In genomic region chr6:121334299-121335104, GRCh38 we compare ENCODE assay signal across 1 cellular context.
TF ChIP-seq lines count a peak whose summit lies in the region.

Gene TBC1D32 (minus strand): TSS chr6:121334480. CDS start chr6:121334430, 50 bp downstream.

TF ChIP-seq in K562, 482 proteins besides CTCF, POLR2A, EP300 and RAD21 (continued from another document and continues in another):
- 0 out of 2 replicates have a peak, but pooled peaks have one; percentile 38 for TF ChIP-seq ZNF740 (CRISPR knock-in tag; IDR thresholded peaks at IDR 0.05)
- peak in 1 of 2 experiments; percentile 84; a peak in 2 of 4 replicates for TF ChIP-seq ZNF740 (tag; IDR thresholded peaks at IDR 0.05)
- TF ChIP-seq MECOM (CRISPR knock-in tag; IDR thresholded peaks at IDR 0.05) = 0 out of 2 replicates have a peak, but pooled peaks have one; percentile 44
- TF ChIP-seq ZNF197 (CRISPR knock-in tag; IDR thresholded peaks at IDR 0.05; ENCODE audit: low read depth) = no peak
- peak; percentile 74 for TF ChIP-seq TFAP4 (CRISPR knock-in tag; IDR thresholded peaks at IDR 0.05; ENCODE audit: borderline replicate concordance)
- no peak for TF ChIP-seq ZNF280A (IDR thresholded peaks at IDR 0.05; ENCODE audit: low read depth, partially characterized antibody)
- no peak for TF ChIP-seq NR2F6 (CRISPR knock-in tag; IDR thresholded peaks at IDR 0.05)
- TF ChIP-seq ZNF280B (CRISPR knock-in tag; IDR thresholded peaks at IDR 0.05) = no peak
- TF ChIP-seq HOXB6 (CRISPR knock-in tag; IDR thresholded peaks at IDR 0.05; ENCODE audit: borderline replicate concordance) = no peak
- no peak for TF ChIP-seq ZBTB7A (IDR thresholded peaks at IDR 0.05; ENCODE audit: borderline replicate concordance, control insufficient read depth, low read depth, low read length)
- TF ChIP-seq NFRKB (IDR thresholded peaks at IDR 0.05; ENCODE audit: low read depth) = 0 out of 2 replicates have a peak, but pooled peaks have one; percentile 28
- TF ChIP-seq TBP (optimal IDR thresholded peaks at IDR 0.05; ENCODE audit: low read depth, low read length) = peak; percentile 59
- no peak for TF ChIP-seq ZNF224 (CRISPR knock-in tag; IDR thresholded peaks at IDR 0.05)
- TF ChIP-seq ZNF133 (CRISPR knock-in tag; IDR thresholded peaks at IDR 0.05) = no peak
- no peak for TF ChIP-seq SIN3B (IDR thresholded peaks at IDR 0.05; ENCODE audit: low read depth)
- TF ChIP-seq ZBTB1 (CRISPR knock-in tag; IDR thresholded peaks at IDR 0.05; ENCODE audit: borderline replicate concordance, low read depth) = no peak
- TF ChIP-seq HDAC2 (IDR thresholded peaks at IDR 0.05) = no peak; the same call in 1 of the 2 replicates
- TF ChIP-seq ZBTB49 (CRISPR knock-in tag; IDR thresholded peaks at IDR 0.05; ENCODE audit: borderline replicate concordance) = no peak
- TF ChIP-seq ZNF639 (CRISPR knock-in tag; conservative IDR thresholded peaks at IDR 0.05 in 1 of 2, IDR thresholded peaks at IDR 0.05 in 1 of 2) = no peak; a peak in 1 of 4 replicates
- no peak for TF ChIP-seq ZNF511 (CRISPR knock-in tag; IDR thresholded peaks at IDR 0.05)
- no peak for TF ChIP-seq ESRRA (IDR thresholded peaks at IDR 0.05; ENCODE audit: borderline replicate concordance, low read depth)
- TF ChIP-seq SETDB1 (IDR thresholded peaks at IDR 0.05; ENCODE audit: low read length) = no peak
- TF ChIP-seq MCM7 (IDR thresholded peaks at IDR 0.05) = no peak
- no peak for TF ChIP-seq U2AF2 (optimal IDR thresholded peaks at IDR 0.05; ENCODE audit: low read depth, low read length)
- peak in 1 of 2 experiments; percentile 15 for TF ChIP-seq AFF1 (IDR thresholded peaks at IDR 0.05; ENCODE audit: low read depth in 1 of 2, partially characterized antibody in 2 of 2)
- TF ChIP-seq LCOR (CRISPR knock-in tag; IDR thresholded peaks at IDR 0.05) = no peak
- TF ChIP-seq NR4A1 (CRISPR knock-in tag; IDR thresholded peaks at IDR 0.05) = no peak
- TF ChIP-seq NR4A1 (tag; IDR thresholded peaks at IDR 0.05) = no peak
- TF ChIP-seq JUND (IDR thresholded peaks at IDR 0.05; ENCODE audit: borderline replicate concordance, low read depth, low read length) = peak; percentile 69
- TF ChIP-seq JUND (tag; IDR thresholded peaks at IDR 0.05; ENCODE audit: borderline replicate concordance, low read depth, low read length) = peak; percentile 74; the same call in 2 of the 3 replicates
- no peak for TF ChIP-seq BRF1 (IDR thresholded peaks at IDR 0.05; ENCODE audit: borderline replicate concordance, extremely low read depth, insufficient read length)
- no peak for TF ChIP-seq SIRT6 (IDR thresholded peaks at IDR 0.05; ENCODE audit: low read depth, low read length)
- no peak for TF ChIP-seq ZFP1 (CRISPR knock-in tag; IDR thresholded peaks at IDR 0.05)
- no peak for TF ChIP-seq CUX1 (CRISPR knock-in tag; IDR thresholded peaks at IDR 0.05)
- TF ChIP-seq PBX2 (CRISPR knock-in tag; IDR thresholded peaks at IDR 0.05; ENCODE audit: low read depth) = no peak
- no peak for TF ChIP-seq PBX2 (tag; conservative IDR thresholded peaks at IDR 0.05; ENCODE audit: low read depth)
- TF ChIP-seq ZFP30 (CRISPR knock-in tag; IDR thresholded peaks at IDR 0.05; ENCODE audit: borderline replicate concordance) = no peak
- TF ChIP-seq ZNF584 (CRISPR knock-in tag; IDR thresholded peaks at IDR 0.05; ENCODE audit: low read depth) = no peak
